In genomic region chr18:62325806-62326645, GRCh38 we compare ENCODE assay signal across 8 cellular contexts. TPM values are rescaled to one million over a fixed set of nuclear protein-coding genes. Genes with fewer than 3 reads are reported as not detected.
DNase-seq lines count a peak whose midpoint lies in the region; ATAC-seq and TF ChIP-seq lines count a peak whose summit lies in the region.

No MANE protein-coding gene starts in this region.

- no peak overlapping the region for H3K27ac Mint-ChIP-seq in WTC11

- H4K20me1 ChIP-seq in neural cell (ENCODE audit: insufficient read depth) = no peaks in the 10 kb centered on the region

- CTCF ChIA-PET in WTC11 (lab: Charles Lee) = interaction anchor here (1.0 to 2.8 kb wide), 9 partner anchors 13 to 258 kb away, joined by 3 to 10 read pairs (median 7); partner anchors contain the start of gene ZCCHC2

- H3K27me3 ChIP-seq in neural cell (ENCODE audit: insufficient read depth, low read depth, low read length) = peaks cover 70% of the 10 kb centered on the region

- no peak for TF ChIP-seq CTCF in WTC11 (IDR thresholded peaks at IDR 0.05)
- no peak for TF ChIP-seq CTCF in neural cell (IDR thresholded peaks at IDR 0.05; ENCODE audit: poor library complexity, severe bottlenecking)

- no peaks in the 10 kb centered on the region for H3K9me3 ChIP-seq in neural cell (ENCODE audit: low read length)

- TF ChIP-seq RAD21 in neural cell (conservative IDR thresholded peaks at IDR 0.05) = no peak

- H3F3A ChIP-seq in neural cell (ENCODE audit: insufficient read depth, low read length, poor library complexity, severe bottlenecking) = no peaks in the 10 kb centered on the region

- no peaks in the 10 kb centered on the region for H3K36me3 ChIP-seq in neural cell (ENCODE audit: insufficient read depth, low read length)

- DNase-seq in NCI-H2227 (lab: John Stamatoyannopoulos, UW; ENCODE audit: unreplicated experiment) = peak; percentile 32
- DNase-seq in NCI-H2227 treated with DMSO at 0.1 percent for 48 hours (lab: John Stamatoyannopoulos, UW) = no peak
- DNase-seq in WTC11 (ENCODE audit: low spot score) = no peak
- DNase-seq in mucosa of gallbladder (ENCODE audit: low spot score) = no peak
- DNase-seq in NCI-H1048 (lab: John Stamatoyannopoulos, UW) = no peak

- H3K4me1 Mint-ChIP-seq in WTC11 = peaks cover 66% of the 10 kb centered on the region

- no peaks in the 10 kb centered on the region for H3K79me2 ChIP-seq in neural cell (replicated peaks; ENCODE audit: insufficient read depth, low read length)

- peak overlapping the region; percentile 31 for H3K9ac ChIP-seq in neural cell (ENCODE audit: low read length)

- H3K4me3 ChIP-seq in neural cell (ENCODE audit: low read length) = peak overlapping the region; percentile 67

- POLR2A ChIA-PET in WTC11 (lab: Charles Lee) = no interaction called here

- TF ChIP-seq EP300 in neural cell (conservative IDR thresholded peaks at IDR 0.05; ENCODE audit: poor library complexity, severe bottlenecking) = no peak

- peak overlapping the region; percentile 80 for H3K4me3 Mint-ChIP-seq in WTC11

- peak overlapping the region; percentile 57 for H3K4me2 ChIP-seq in neural cell (ENCODE audit: low read length)

- H2AFZ ChIP-seq in neural cell (ENCODE audit: low read depth, low read length) = peak overlapping the region; percentile 23

- no peaks in the 10 kb centered on the region for H3K36me3 Mint-ChIP-seq in WTC11

- ATAC-seq in HG03460 (IDR thresholded peaks at IDR 0.05; ENCODE audit: unreplicated experiment) (peak; percentile 20), WTC11 (no peak), esophagus mucosa (peak; percentile 59)

- H3K27me3 Mint-ChIP-seq in WTC11 (ENCODE audit: low read depth) = peaks cover 55% of the 10 kb centered on the region

- no peaks in the 10 kb centered on the region for H3K9me3 Mint-ChIP-seq in WTC11

- H3K27ac ChIP-seq in neural cell (ENCODE audit: low read length) = no peak overlapping the region

- no peaks in the 10 kb centered on the region for H3K9me2 ChIP-seq in neural cell (ENCODE audit: insufficient read depth, low read length)

TF ChIP-seq in WTC11, 78 proteins besides CTCF, POLR2A, EP300 and RAD21:
- TF ChIP-seq ZNF138 (CRISPR knock-in tag; conservative IDR thresholded peaks at IDR 0.05) (0 out of 2 replicates have a peak, but pooled peaks have one; percentile 14), ZBTB43 (CRISPR knock-in tag; IDR thresholded peaks at IDR 0.05) (0 out of 2 replicates have a peak, but pooled peaks have one; percentile 35), FOXP1 (CRISPR knock-in tag; IDR thresholded peaks at IDR 0.05; ENCODE audit: borderline replicate concordance) (0 out of 2 replicates have a peak, but pooled peaks have one; percentile 43), GTF2I (CRISPR knock-in tag; conservative IDR thresholded peaks at IDR 0.05) (no peak), HMGXB4 (CRISPR knock-in tag; IDR thresholded peaks at IDR 0.05) (0 out of 2 replicates have a peak, but pooled peaks have one; percentile 14)
- TF ChIP-seq, protein P1, sequence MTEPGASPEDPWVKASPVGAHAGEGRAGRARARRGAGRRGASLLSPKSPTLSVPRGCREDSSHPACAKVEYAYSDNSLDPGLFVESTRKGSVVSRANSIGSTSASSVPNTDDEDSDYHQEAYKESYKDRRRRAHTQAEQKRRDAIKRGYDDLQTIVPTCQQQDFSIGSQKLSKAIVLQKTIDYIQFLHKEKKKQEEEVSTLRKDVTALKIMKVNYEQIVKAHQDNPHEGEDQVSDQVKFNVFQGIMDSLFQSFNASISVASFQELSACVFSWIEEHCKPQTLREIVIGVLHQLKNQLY (CRISPR knock-in tag; IDR thresholded peaks at IDR 0.05) = 0 out of 2 replicates have a peak, but pooled peaks have one; percentile 46

TF ChIP-seq in neural cell, 6 proteins besides CTCF, POLR2A, EP300 and RAD21:
- TF ChIP-seq POLR2AphosphoS5 (IDR thresholded peaks at IDR 0.05) = no peak
- no peak for TF ChIP-seq SMC3 (conservative IDR thresholded peaks at IDR 0.05; ENCODE audit: poor library complexity)
- TF ChIP-seq TAF1 (IDR thresholded peaks at IDR 0.05; ENCODE audit: low read depth) = no peak
- TF ChIP-seq, protein P2, sequence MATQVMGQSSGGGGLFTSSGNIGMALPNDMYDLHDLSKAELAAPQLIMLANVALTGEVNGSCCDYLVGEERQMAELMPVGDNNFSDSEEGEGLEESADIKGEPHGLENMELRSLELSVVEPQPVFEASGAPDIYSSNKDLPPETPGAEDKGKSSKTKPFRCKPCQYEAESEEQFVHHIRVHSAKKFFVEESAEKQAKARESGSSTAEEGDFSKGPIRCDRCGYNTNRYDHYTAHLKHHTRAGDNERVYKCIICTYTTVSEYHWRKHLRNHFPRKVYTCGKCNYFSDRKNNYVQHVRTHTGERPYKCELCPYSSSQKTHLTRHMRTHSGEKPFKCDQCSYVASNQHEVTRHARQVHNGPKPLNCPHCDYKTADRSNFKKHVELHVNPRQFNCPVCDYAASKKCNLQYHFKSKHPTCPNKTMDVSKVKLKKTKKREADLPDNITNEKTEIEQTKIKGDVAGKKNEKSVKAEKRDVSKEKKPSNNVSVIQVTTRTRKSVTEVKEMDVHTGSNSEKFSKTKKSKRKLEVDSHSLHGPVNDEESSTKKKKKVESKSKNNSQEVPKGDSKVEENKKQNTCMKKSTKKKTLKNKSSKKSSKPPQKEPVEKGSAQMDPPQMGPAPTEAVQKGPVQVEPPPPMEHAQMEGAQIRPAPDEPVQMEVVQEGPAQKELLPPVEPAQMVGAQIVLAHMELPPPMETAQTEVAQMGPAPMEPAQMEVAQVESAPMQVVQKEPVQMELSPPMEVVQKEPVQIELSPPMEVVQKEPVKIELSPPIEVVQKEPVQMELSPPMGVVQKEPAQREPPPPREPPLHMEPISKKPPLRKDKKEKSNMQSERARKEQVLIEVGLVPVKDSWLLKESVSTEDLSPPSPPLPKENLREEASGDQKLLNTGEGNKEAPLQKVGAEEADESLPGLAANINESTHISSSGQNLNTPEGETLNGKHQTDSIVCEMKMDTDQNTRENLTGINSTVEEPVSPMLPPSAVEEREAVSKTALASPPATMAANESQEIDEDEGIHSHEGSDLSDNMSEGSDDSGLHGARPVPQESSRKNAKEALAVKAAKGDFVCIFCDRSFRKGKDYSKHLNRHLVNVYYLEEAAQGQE (IDR thresholded peaks at IDR 0.05; ENCODE audit: borderline replicate concordance) = no peak
- no peak for TF ChIP-seq MXI1 (conservative IDR thresholded peaks at IDR 0.05; ENCODE audit: poor library complexity, severe bottlenecking)
- TF ChIP-seq EZH2 (IDR thresholded peaks at IDR 0.05; ENCODE audit: borderline replicate concordance, insufficient read depth, low read length, poor library complexity, severe bottlenecking) = peak; percentile 55

RNA-seq across cellular contexts. Expression of gene TNFRSF11A, which starts 0.9 kb away (rescaled TPM):
- total RNA-seq in WTC11 (2021) (3.9 to 4.9 TPM (median 4.7 TPM) in 3 replicates), esophagus mucosa (5.7 TPM), mucosa of gallbladder (38.9 TPM)
- not detected in 2 replicates for polyA plus RNA-seq in neural cell
- not detected in 2 replicates for polyA minus RNA-seq in neural cell
